ENCODE assay signal across 19 cellular contexts in the genomic region with DNA sequence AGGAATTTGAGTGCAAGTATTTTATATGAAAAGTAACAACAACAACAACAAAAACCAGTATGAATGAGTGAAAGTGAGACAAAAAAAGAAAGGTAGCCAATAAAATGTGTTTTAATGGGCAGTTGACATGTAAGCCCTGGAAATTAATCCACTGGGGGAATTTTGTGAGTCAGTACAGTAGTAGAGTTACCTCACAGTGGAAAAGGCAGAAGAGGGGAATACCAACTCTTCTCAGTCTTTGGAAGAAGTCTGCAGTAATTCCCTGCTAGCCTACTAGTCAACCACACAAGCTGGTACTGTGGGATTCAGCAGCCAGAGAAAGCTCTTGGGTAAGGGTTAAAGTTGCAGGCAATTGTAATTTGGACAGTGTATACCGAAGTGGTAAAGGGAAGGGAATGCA.
A peak's percentile ranks its signal among the peaks of the same experiment; 100 is the strongest.
DNase-seq lines count a peak whose midpoint lies in the region; ATAC-seq and TF ChIP-seq lines count a peak whose summit lies in the region.
"Had no signal": no experiment of that assay in that cellular context is flagged by ENCODE, and none has a peak within 500 bp of the region (broad histone marks: within the 10 kb centered on the region; RNA-seq: fewer than 3 reads in every experiment).

No MANE protein-coding gene starts in this region.

- ATAC-seq in GM18498 (IDR thresholded peaks at IDR 0.05; ENCODE audit: unreplicated experiment), result peak; percentile 44
- ATAC-seq in GM21381 (IDR thresholded peaks at IDR 0.05; ENCODE audit: unreplicated experiment), result peak; percentile 57
- peak; percentile 74 for ATAC-seq in HG02884 (IDR thresholded peaks at IDR 0.05; ENCODE audit: unreplicated experiment)
- ATAC-seq in HG03139 (IDR thresholded peaks at IDR 0.05; ENCODE audit: unreplicated experiment), result no peak
- ATAC-seq: gastroesophageal sphincter, left lobe of liver had no signal

- TF ChIP-seq CTCF in epithelial cell of proximal tubule (conservative IDR thresholded peaks at IDR 0.05; ENCODE audit: low read depth, low read length), result no peak

- DNase-seq in epithelial cell of proximal tubule (ENCODE audit: low read depth) (peak; percentile 16), AML-193 (lab: John Stamatoyannopoulos, UW) (no peak), NCI-H187 (lab: John Stamatoyannopoulos, UW) (no peak), NOMO-1 treated with dmso at 0.1 percent for 144 hours (lab: John Stamatoyannopoulos, UW; ENCODE audit: unreplicated experiment) (no peak)
- DNase-seq: activated CD8-positive, alpha-beta memory T cell treated with anti-CD3 and anti-CD28 coated beads for 24 hours; activated naive CD8-positive, alpha-beta T cell treated with anti-CD3 and anti-CD28 coated beads, Interleukin-2, amount 10 ng/mL, durations not matched to agents 7 days and 5 days; CD4-positive, alpha-beta memory T cell; dorsolateral prefrontal cortex; GM23248; NCI-H1417 treated with DMSO at 0.1 percent for 48 hours; NCI-H748 treated with DMSO at 0.1 percent for 48 hours; PC-9 had no signal

- H3K4me3 ChIP-seq in epithelial cell of proximal tubule (ENCODE audit: low read depth, low read length), result no peak overlapping the region
- H3K4me3 ChIP-seq: dorsolateral prefrontal cortex, gastroesophageal sphincter, GM23248, PC-9, tibial nerve had no signal
